ENCODE assay signal across 18 cellular contexts in genomic region chr1:41199375-41199774, GRCh38. TPM values are rescaled to one million over a fixed set of nuclear protein-coding genes. Genes with fewer than 3 reads are reported as not detected.
DNase-seq lines count a peak whose midpoint lies in the region; ATAC-seq, FAIRE-seq and TF ChIP-seq lines count a peak whose summit lies in the region.
"Had no signal": no experiment of that assay in that cellular context is flagged by ENCODE, and none has a peak within 500 bp of the region (broad histone marks: within the 10 kb centered on the region; RNA-seq: fewer than 3 reads in every experiment).

No MANE protein-coding gene starts in this region.

- in situ Hi-C loops in HepG2 (cut with HindIII; ENCODE audit: extremely low pct_ligation_motif_present, low pct_unique_long_range_greater_than_20kb), result no loop called here

- TF ChIP-seq POLR2A in HepG2 (IDR thresholded peaks at IDR 0.05; ENCODE audit: insufficient read depth in 1 of 2, low read depth in 2 of 2, low read length in 2 of 2), result no peak

- CTCF ChIA-PET in HepG2 (lab: Yijun Ruan, JAX; ENCODE audit: low intra/inter-chr PET ratio, low total read pairs), result no interaction called here

- DNase-seq in HepG2 (ENCODE audit: low spot score) (no peak), left lobe of liver (ENCODE audit: low spot score) (no peak)
- DNase-seq: AML-193; Caco-2; Calu3; CD4-positive, alpha-beta T cell; CD8-positive, alpha-beta T cell; DMS79 treated with DMSO at 0.1 percent for 48 hours; GF-D8 had no signal

- H3K9me3 ChIP-seq in liver (ENCODE audit: control insufficient read depth in 4 of 4, low read length in 3 of 4) (no peaks in the 10 kb centered on the region), HepG2 (ENCODE audit: low read length) (peaks cover 5% of the 10 kb centered on the region; the same call in 1 of the 2 replicates)
- H3K9me3 ChIP-seq: A549, Caco-2 had no signal

- BruUV-seq in HepG2 (replicated peaks; lab: Mats Ljungman, UMichigan), result no TSS peak

- no peaks in the 10 kb centered on the region for H4K20me1 ChIP-seq in HepG2 (ENCODE audit: insufficient read depth, low read length)

- POLR2A ChIA-PET in HepG2 (lab: Yijun Ruan, JAX), result no interaction called here

- no peak for FAIRE-seq in HepG2 (lab: Jason Lieb, UNC)
- FAIRE-seq: A549, G401.6, GM12891 had no signal

- H3K27ac ChIP-seq in liver (ENCODE audit: low read depth in 1 of 2, low read length in 2 of 2) (peak overlapping the region; percentile 8 to 39), HepG2 (ENCODE audit: extremely low read length, insufficient read depth, low read length) (no peak overlapping the region)
- H3K27ac ChIP-seq: 22Rv1; A549; BLaER1 treated with 17β-estradiol and CSF1 and Interleukin-3, amounts not matched to agents 10 nM and 100 nM; C4-2B had no signal

- H3K4me3 ChIP-seq in liver (ENCODE audit: low read depth in 1 of 3, low read length in 3 of 3) (no peak overlapping the region), HepG2 (replicated peaks in 1 of 3; ENCODE audit: insufficient read depth in 1 of 3, low read depth in 2 of 3, low read length in 3 of 3) (no peak overlapping the region)
- H3K4me3 ChIP-seq: A549; BLaER1 treated with 17β-estradiol and CSF1 and Interleukin-3, amounts not matched to agents 10 nM and 100 nM had no signal

- no peak overlapping the region for H2AFZ ChIP-seq in HepG2 (ENCODE audit: low read length)

- intact Hi-C loops in HepG2 (cut with micrococcal nuclease; ENCODE audit: unreplicated experiment), result no loop called here

- H3K79me2 ChIP-seq in HepG2 (ENCODE audit: insufficient read depth, low read length), result peaks cover 30% of the 10 kb centered on the region

- H3K36me3 ChIP-seq in liver (ENCODE audit: control insufficient read depth in 4 of 4, insufficient read depth in 3 of 4, low read depth in 1 of 4, low read length in 3 of 4) (no peaks in the 10 kb centered on the region), HepG2 (replicated peaks in 1 of 2; ENCODE audit: control insufficient read depth in 1 of 2, insufficient read depth in 2 of 2, low read length in 2 of 2) (no peaks in the 10 kb centered on the region)

- H3K9ac ChIP-seq in liver (ENCODE audit: low read depth in 1 of 2, low read length in 2 of 2) (no peak overlapping the region), HepG2 (ENCODE audit: insufficient read depth, low read depth, low read length) (no peak overlapping the region)
- H3K9ac ChIP-seq: BLaER1 treated with 17β-estradiol and CSF1 and Interleukin-3, amounts not matched to agents 10 nM and 100 nM had no signal

- TF ChIP-seq RAD21 in liver (IDR thresholded peaks at IDR 0.05) (no peak), HepG2 (CRISPR knock-in tag; IDR thresholded peaks at IDR 0.05) (no peak)

- no peak overlapping the region for H3K4me2 ChIP-seq in HepG2 (ENCODE audit: low read depth, low read length)
- H3K4me2 ChIP-seq: A549; BLaER1 treated with 17β-estradiol and CSF1 and Interleukin-3, amounts not matched to agents 10 nM and 100 nM had no signal

- no peak for TF ChIP-seq EP300 in HepG2 (IDR thresholded peaks at IDR 0.05; ENCODE audit: low read depth in 2 of 2, low read length in 2 of 2)
- no peak for TF ChIP-seq EP300 in HepG2 (CRISPR knock-in tag; IDR thresholded peaks at IDR 0.05; ENCODE audit: borderline replicate concordance)

- ATAC-seq in HepG2 (no peak), left lobe of liver (peak; percentile 74), GM19328 (IDR thresholded peaks at IDR 0.05; ENCODE audit: unreplicated experiment) (no peak), GM21576 (IDR thresholded peaks at IDR 0.05; ENCODE audit: unreplicated experiment) (no peak)
- ATAC-seq: A549; CD8-positive, alpha-beta T cell had no signal

- H3K27me3 ChIP-seq in liver (ENCODE audit: control insufficient read depth in 4 of 4, insufficient read depth in 4 of 4, low read length in 3 of 4) (no peaks in the 10 kb centered on the region), HepG2 (ENCODE audit: control insufficient read depth in 1 of 2, insufficient read depth in 2 of 2, low read length in 2 of 2) (no peaks in the 10 kb centered on the region)
- H3K27me3 ChIP-seq: BLaER1 treated with 17β-estradiol and CSF1 and Interleukin-3, amounts not matched to agents 10 nM and 100 nM had no signal

- H3K4me1 ChIP-seq in liver (ENCODE audit: control insufficient read depth in 4 of 4, insufficient read depth in 4 of 4, low read length in 3 of 4) (peaks cover 0 to 11% (median 6%) of the 10 kb centered on the region in 4 donors), HepG2 (ENCODE audit: insufficient read depth, low read length) (0 out of 2 replicates have a peak, but pooled peaks cover 7% of the 10 kb centered on the region)
- H3K4me1 ChIP-seq: A549, Caco-2 had no signal

- TF ChIP-seq CTCF in liver (IDR thresholded peaks at IDR 0.05; ENCODE audit: low read depth, low read length, missing input control) (no peak), HepG2 (CRISPR knock-in tag; IDR thresholded peaks at IDR 0.05) (no peak)

TF ChIP-seq in liver, 16 proteins besides CTCF, POLR2A, EP300 and RAD21 (continues in another document):
- TF ChIP-seq SP1 (IDR thresholded peaks at IDR 0.05) (peak; percentile 50), HNF4A (conservative IDR thresholded peaks at IDR 0.05) (peak; percentile 70 to 80)

TF ChIP-seq in HepG2, 621 proteins besides CTCF, POLR2A, EP300 and RAD21 (continues in another document):
- TF ChIP-seq TOPORS (CRISPR knock-in tag; IDR thresholded peaks at IDR 0.05) (no peak), REST (IDR thresholded peaks at IDR 0.05; ENCODE audit: borderline replicate concordance in 1 of 2, low read depth in 1 of 2, low read length in 2 of 2) (no peak)

RNA-seq across cellular contexts. Expression of gene SCMH1, which starts 42.7 kb away (rescaled TPM):
- 10 to 100 TPM in 1 of 2 donors, 1 to 10 TPM in 1; 9.6 to 12.8 TPM for total RNA-seq in liver
- polyA plus RNA-seq in liver, result 10 to 100 TPM in 1 of 2 donors, 1 to 10 TPM in 1; 6.6 to 11.4 TPM
- 35.5 and 41.8 TPM in 2 replicates for total RNA-seq in HepG2 (2016; rRNA removed; fragmentation: Illumina TruSeq; extraction: Trizol)
- 51.7 and 53.7 TPM in 2 replicates for total RNA-seq in HepG2 (2016; cell fraction: cytosol; rRNA removed; fragmentation: Illumina TruSeq; extraction: Trizol; ENCODE audit: low read depth)
- total RNA-seq in HepG2 (2016; cell fraction: insoluble cytoplasmic fraction; rRNA removed; fragmentation: Illumina TruSeq; extraction: Trizol), result 31.9 and 37.4 TPM in 2 replicates
- total RNA-seq in HepG2 (2016; cell fraction: membrane; rRNA removed; fragmentation: Illumina TruSeq; extraction: Trizol), result 75.2 and 75.8 TPM in 2 replicates
- total RNA-seq in HepG2 (2016; cell fraction: nucleus; rRNA removed; fragmentation: Illumina TruSeq; extraction: Trizol), result 42.3 and 50.1 TPM in 2 replicates
- polyA plus RNA-seq in HepG2 (2011; rRNA removed), result 52.6 and 63.5 TPM in 2 replicates
- 35.2 and 35.4 TPM in 2 replicates for polyA plus RNA-seq in HepG2 (2011; cell fraction: cytosol; rRNA removed)
- 95.4 and 97.7 TPM in 2 replicates for polyA plus RNA-seq in HepG2 (2011; cell fraction: nucleus; rRNA removed)
- 33.2 and 35.5 TPM in 2 replicates for polyA plus RNA-seq in HepG2 (2012)
- polyA plus RNA-seq in HepG2 (2016; cell fraction: cytosol; fragmentation: Illumina TruSeq; extraction: Trizol; ENCODE audit: low read depth), result 40.3 and 41.7 TPM in 2 replicates
- 41.7 and 46.8 TPM in 2 replicates for polyA plus RNA-seq in HepG2 (2016; cell fraction: insoluble cytoplasmic fraction; fragmentation: Illumina TruSeq; extraction: Trizol; ENCODE audit: low read depth)
- 78.2 and 89.1 TPM in 2 replicates for polyA plus RNA-seq in HepG2 (2016; cell fraction: membrane; fragmentation: Illumina TruSeq; extraction: Trizol; ENCODE audit: low read depth)
- 74.6 and 86.2 TPM in 2 replicates for polyA plus RNA-seq in HepG2 (2016; cell fraction: nucleus; fragmentation: Illumina TruSeq; extraction: Trizol; ENCODE audit: insufficient read depth, low read depth)
- 44.1 and 74.8 TPM in 2 replicates for polyA minus RNA-seq in HepG2 (2011; rRNA and poly(A)+ RNA removed; ENCODE audit: low replicate concordance)
- polyA minus RNA-seq in HepG2 (2011; cell fraction: cytosol; rRNA and poly(A)+ RNA removed), result 14.4 and 16.0 TPM in 2 replicates
- polyA minus RNA-seq in HepG2 (2011; cell fraction: nucleus; rRNA and poly(A)+ RNA removed), result 46.4 and 64.5 TPM in 2 replicates
- total RNA-seq in left lobe of liver, result 10.7 TPM
